8 cellular contexts compared by ENCODE assay signal in genomic region chr16:56729736-56730662, GRCh38. TPM values are rescaled to one million over a fixed set of nuclear protein-coding genes. Genes with fewer than 3 reads are reported as not detected.
DNase-seq lines count a peak whose midpoint lies in the region; ATAC-seq and TF ChIP-seq lines count a peak whose summit lies in the region.

TSS of gene NUP93 (plus strand) at chr16:56730129. CDS start at chr16:56748248, 18,119 bp downstream.

- POLR2A ChIA-PET in CD8-positive, alpha-beta memory T cell (lab: Charles Lee) = interaction anchor here (0.5 to 1.8 kb wide), 3 partner anchors 13 to 1267 kb away, joined by 3 to 5 read pairs (median 4); no protein-coding TSS in a partner anchor
- POLR2A ChIA-PET in activated CD8-positive, alpha-beta memory T cell treated with anti-CD3 and anti-CD28 coated beads for 36 hours (lab: Charles Lee) = no interaction called here

- WGBS in mesenchymal stem cell = 1% methylated on average over 70 of the region's 70 CpGs

- peak within 1 kb of the TSS; percentile 23 for H2BK120ac ChIP-seq in mesenchymal stem cell (ENCODE audit: low read depth, low read length)

- peak; percentile 85 to 94 (median 87) for DNase-seq in CD8-positive, alpha-beta memory T cell
- DNase-seq in GM20000 (ENCODE audit: low spot score) (peak; percentile 94), HT1080 (ENCODE audit: low read depth) (peak; percentile 77), NOMO-1 (lab: John Stamatoyannopoulos, UW; ENCODE audit: unreplicated experiment in 2 of 2) (peak; percentile 85 to 96), mesenchymal stem cell (peak; percentile 93)
- DNase-seq in effector memory CD8-positive, alpha-beta T cell = peak; percentile 82 to 86 (median 84)
- peak; percentile 70 for DNase-seq in stimulated activated CD8-positive, alpha-beta memory T cell treated with anti-CD3 and anti-CD28 coated beads, Interleukin-12 subunit alpha, Interleukin-12 subunit beta, amount 100 ng/mL, for 24 hours (ENCODE audit: extremely low read depth)

- H2BK5ac ChIP-seq in mesenchymal stem cell (ENCODE audit: low read depth, low read length, poor library complexity, severe bottlenecking) = peak within 1 kb of the TSS; percentile 35

- H3K9ac ChIP-seq in mesenchymal stem cell (ENCODE audit: low read length) = peak within 1 kb of the TSS; percentile 86

- peak within 1 kb of the TSS; percentile 48 for H3K4me3 ChIP-seq in CD8-positive, alpha-beta memory T cell (ENCODE audit: low read length)
- H3K4me3 ChIP-seq in mesenchymal stem cell (ENCODE audit: insufficient read depth in 1 of 2, low read depth in 1 of 2, low read length in 2 of 2) = peak within 1 kb of the TSS; percentile 89 to 98

- H3K27me3 Mint-ChIP-seq in CD8-positive, alpha-beta memory T cell = no peaks in the 10 kb centered on the region
- no peaks in the 10 kb centered on the region for H3K27me3 Mint-ChIP-seq in effector memory CD8-positive, alpha-beta T cell

- peak within 1 kb of the TSS; percentile 78 for H3K4me2 ChIP-seq in mesenchymal stem cell (ENCODE audit: low read length, poor library complexity, severe bottlenecking)

- ATAC-seq in effector memory CD8-positive, alpha-beta T cell (replicated peaks) = peak; percentile 95

- peaks cover 2 to 4% (median 3%) of the 10 kb centered on the region in 3 donors for H3K36me3 Mint-ChIP-seq in CD8-positive, alpha-beta memory T cell
- H3K36me3 Mint-ChIP-seq in effector memory CD8-positive, alpha-beta T cell (ENCODE audit: insufficient read depth) = peaks cover 3% of the 10 kb centered on the region

- peak within 1 kb of the TSS; percentile 79 for H2AFZ ChIP-seq in mesenchymal stem cell (ENCODE audit: low read depth, low read length)

- peak within 1 kb of the TSS; percentile 60 for H4K91ac ChIP-seq in mesenchymal stem cell (ENCODE audit: low read length)

- H3K9me3 ChIP-seq in CD8-positive, alpha-beta memory T cell (ENCODE audit: low read length) = no peaks in the 10 kb centered on the region
- H3K9me3 ChIP-seq in mesenchymal stem cell (ENCODE audit: control insufficient read depth, low read length) = no peaks in the 10 kb centered on the region

- H3K27ac ChIP-seq in CD8-positive, alpha-beta memory T cell (ENCODE audit: low read depth, low read length) = peak within 1 kb of the TSS; percentile 48
- H3K27ac ChIP-seq in mesenchymal stem cell (ENCODE audit: low read length, poor library complexity, severe bottlenecking) = peak within 1 kb of the TSS; percentile 74

- H3K4ac ChIP-seq in mesenchymal stem cell (ENCODE audit: low read depth in 1 of 2, low read length in 2 of 2) = peak within 1 kb of the TSS; percentile 33 to 76

- H2BK15ac ChIP-seq in mesenchymal stem cell (ENCODE audit: low read depth, poor library complexity, severe bottlenecking) = peak within 1 kb of the TSS; percentile 97

- no peaks in the 10 kb centered on the region for H3K9me3 Mint-ChIP-seq in CD8-positive, alpha-beta memory T cell
- H3K9me3 Mint-ChIP-seq in effector memory CD8-positive, alpha-beta T cell = no peaks in the 10 kb centered on the region

- no peak for TF ChIP-seq CTCF in GM20000 (IDR thresholded peaks at IDR 0.05; ENCODE audit: extremely low read depth, missing control alignments)

- peaks cover 28% of the 10 kb centered on the region for H3K79me1 ChIP-seq in mesenchymal stem cell (replicated peaks; ENCODE audit: low read length, poor library complexity, severe bottlenecking)

- H3K23ac ChIP-seq in mesenchymal stem cell (ENCODE audit: low read length in 2 of 2) = peak within 1 kb of the TSS in 1 of 2 experiments; percentile 1

- H3K4me1 Mint-ChIP-seq in CD8-positive, alpha-beta memory T cell = peaks cover 13 to 37% (median 17%) of the 10 kb centered on the region in 3 donors
- H3K4me1 Mint-ChIP-seq in effector memory CD8-positive, alpha-beta T cell (ENCODE audit: low read depth in 2 of 2) = peaks cover 18 to 21% of the 10 kb centered on the region in 2 donors

- peak within 1 kb of the TSS in 1 of 7 donors; percentile 85 for H3K4me3 Mint-ChIP-seq in CD8-positive, alpha-beta memory T cell
- H3K4me3 Mint-ChIP-seq in effector memory CD8-positive, alpha-beta T cell = no peak within 1 kb of the TSS

- peaks cover 35% of the 10 kb centered on the region for H3K4me1 ChIP-seq in CD8-positive, alpha-beta memory T cell (ENCODE audit: insufficient read depth, low read length)
- peaks cover 4% of the 10 kb centered on the region for H3K4me1 ChIP-seq in mesenchymal stem cell (ENCODE audit: control insufficient read depth, insufficient read depth, low read depth, low read length)

- no peak within 1 kb of the TSS for H2AK5ac ChIP-seq in mesenchymal stem cell (ENCODE audit: low read length, severe bottlenecking)

- peak within 1 kb of the TSS in 1 of 2 experiments; percentile 80 for H3K14ac ChIP-seq in mesenchymal stem cell (ENCODE audit: low read length in 2 of 2)

- CTCF ChIA-PET in CD8-positive, alpha-beta memory T cell (lab: Charles Lee) = no interaction called here
- CTCF ChIA-PET in activated CD8-positive, alpha-beta memory T cell treated with anti-CD3 and anti-CD28 coated beads for 36 hours (lab: Charles Lee) = no interaction called here

- peak within 1 kb of the TSS; percentile 97 for H4K8ac ChIP-seq in mesenchymal stem cell (ENCODE audit: low read length)

- H3K18ac ChIP-seq in mesenchymal stem cell (ENCODE audit: low read depth in 1 of 2, low read length in 2 of 2) = peak within 1 kb of the TSS; percentile 58 to 73

- no peaks in the 10 kb centered on the region for H3K36me3 ChIP-seq in CD8-positive, alpha-beta memory T cell (ENCODE audit: insufficient read depth, low read length)
- H3K36me3 ChIP-seq in mesenchymal stem cell (ENCODE audit: control insufficient read depth in 1 of 2, insufficient read depth in 2 of 2, low read depth in 1 of 2, low read length in 2 of 2) = no peaks in the 10 kb centered on the region

- H2BK12ac ChIP-seq in mesenchymal stem cell (ENCODE audit: low read length in 2 of 2) = peak within 1 kb of the TSS; percentile 12 to 56

- H3K27me3 ChIP-seq in CD8-positive, alpha-beta memory T cell (ENCODE audit: insufficient read depth, low read length, poor library complexity, severe bottlenecking) = no peaks in the 10 kb centered on the region
- H3K27me3 ChIP-seq in mesenchymal stem cell (ENCODE audit: control insufficient read depth in 1 of 2, insufficient read depth in 1 of 2, low read length in 2 of 2) = no peaks in the 10 kb centered on the region

- peak within 1 kb of the TSS in 7 of 8 donors; percentile 84 to 96 (median 91) for H3K27ac Mint-ChIP-seq in CD8-positive, alpha-beta memory T cell
- peak within 1 kb of the TSS in 1 of 2 donors; percentile 93 for H3K27ac Mint-ChIP-seq in effector memory CD8-positive, alpha-beta T cell

RNA-seq across cellular contexts. Expression of gene NUP93, which starts in this region (rescaled TPM):
- 100 to 1,000 TPM; 153 to 155 TPM for total RNA-seq in CD8-positive, alpha-beta memory T cell
- polyA plus RNA-seq in CD8-positive, alpha-beta memory T cell = 93.8 TPM
- total RNA-seq in HT1080 (2014; rRNA removed; shearing (Covaris generic)) = 115 and 119 TPM in 2 replicates
- polyA plus RNA-seq in HT1080 (2015; cell fraction: cytosol; rRNA removed) = 51.1 and 53.6 TPM in 2 replicates
- 109 and 111 TPM in 2 replicates for polyA plus RNA-seq in HT1080 (2015; cell fraction: nucleus; rRNA removed)
- total RNA-seq in activated CD8-positive, alpha-beta memory T cell treated with anti-CD3 and anti-CD28 coated beads for 36 hours = 100 to 1,000 TPM; 160 to 165 TPM
- 39.0 TPM for polyA plus RNA-seq in mesenchymal stem cell (2013, experiment 1 of 2)
- polyA plus RNA-seq in mesenchymal stem cell (2013, experiment 2 of 2) = 34.8 TPM

Comparison
In these comparisons a context has a peak if more than half of its experiments do, and no peak if none do; other contexts are left out.
1. Peak in every context shown above with its lines: DNase-seq, ATAC-seq, H3K4me3 ChIP-seq and H3K27ac ChIP-seq.